ENCODE assay signal across 9 cellular contexts in the genomic region with DNA sequence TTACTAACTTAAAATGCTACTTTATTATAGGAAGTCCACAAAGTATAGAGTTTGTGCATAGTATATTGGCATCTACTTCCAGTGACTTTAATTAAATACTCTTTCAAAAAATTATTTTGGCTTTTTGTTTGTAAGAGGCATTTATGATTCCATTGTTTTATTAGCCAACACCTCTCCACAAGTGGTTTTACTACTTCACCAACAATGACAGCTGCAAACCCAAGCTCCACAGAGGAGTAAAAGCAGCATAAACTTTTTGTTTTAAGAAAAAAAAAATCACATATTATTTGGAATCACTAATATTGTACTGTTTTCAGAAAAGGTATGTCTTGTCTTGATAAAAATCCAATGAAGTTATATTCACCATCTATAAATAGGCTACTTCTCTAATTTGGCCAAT.
"Had no signal": no experiment of that assay in that cellular context is flagged by ENCODE, and none has a peak within 500 bp of the region (broad histone marks: within the 10 kb centered on the region; RNA-seq: fewer than 3 reads in every experiment).

No MANE protein-coding gene starts in this region.

- ATAC-seq: HCT116, HepG2 had no signal

- H3K4me1 Mint-ChIP-seq: IgD-negative memory B cell had no signal

- H3K27ac Mint-ChIP-seq: HFFc6, IgD-negative memory B cell had no signal

- H2AFZ ChIP-seq: GM23248 had no signal

- H3K4me3 ChIP-seq: GM23248, HAP-1 had no signal

- H3K27ac ChIP-seq: GM23248, HL-60 had no signal

- H3K27me3 Mint-ChIP-seq: IgD-negative memory B cell had no signal

- H3K9ac ChIP-seq: GM23248 had no signal

- DNase-seq: GM23248, GOT3, H7, HFFc6 had no signal

- H3K9me3 ChIP-seq: HAP-1 had no signal

- H3K4me3 Mint-ChIP-seq: HFFc6, IgD-negative memory B cell had no signal
